25 cellular contexts compared by ENCODE assay signal in the genomic region with DNA sequence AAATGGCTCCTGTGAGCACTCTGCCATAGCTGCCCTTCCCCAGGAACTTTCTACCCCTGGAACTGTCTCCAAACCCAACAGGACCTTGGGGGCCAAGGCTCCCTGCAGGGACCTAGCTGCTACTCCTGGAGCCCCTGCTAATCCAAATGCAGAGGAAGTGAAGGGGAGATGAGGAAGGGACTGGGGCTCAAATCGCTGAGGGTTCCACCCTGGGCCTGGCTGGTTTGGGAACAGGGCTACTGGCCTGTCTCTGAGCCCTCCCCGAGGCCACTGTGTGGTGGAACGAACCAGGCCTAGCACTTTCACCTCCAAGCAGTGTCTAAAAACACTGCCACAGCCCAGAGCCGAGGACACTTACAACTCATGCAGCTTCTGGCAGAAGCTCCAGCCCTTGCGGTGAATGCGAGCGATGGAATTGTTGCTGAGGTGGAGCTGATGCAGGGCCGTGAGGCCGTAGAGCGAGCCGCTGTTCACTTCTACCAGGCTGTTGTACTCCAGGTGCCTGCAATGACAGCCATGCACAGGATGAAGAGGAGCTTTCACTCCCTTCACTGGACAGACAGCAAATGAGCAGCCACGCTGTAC.
A peak's percentile ranks its signal among the peaks of the same experiment; 100 is the strongest.
DNase-seq lines count a peak whose midpoint lies in the region; ATAC-seq, FAIRE-seq and TF ChIP-seq lines count a peak whose summit lies in the region.
"Had no signal": no experiment of that assay in that cellular context is flagged by ENCODE, and none has a peak within 500 bp of the region (broad histone marks: within the 10 kb centered on the region; RNA-seq: fewer than 3 reads in every experiment).

No MANE protein-coding gene starts in this region.

- DNase-seq in activated T-cell treated with anti-CD3 and anti-CD28 coated beads, Interleukin-2, amount 50 U/mL, for 24 hours: no peak
- no peak for DNase-seq in activated T-cell treated with anti-CD3 and anti-CD28 coated beads, Interleukin-2, amount 50 U/mL, for 48 hours
- DNase-seq in left lobe of liver (ENCODE audit: low spot score) (peak; percentile 29), substantia nigra (lab: John Stamatoyannopoulos, UW) (no peak), Kasumi-1 (lab: John Stamatoyannopoulos, UW) (no peak), RCC 7860 (ENCODE audit: low spot score) (no peak)
- DNase-seq: activated B cell treated with CpG ODN at 0.5 μM for 24 hours; activated effector memory CD4-positive, alpha-beta T cell treated with anti-CD3 and anti-CD28 coated beads, Interleukin-2, amount 50 U/mL, for 16 hours; activated naive CD8-positive, alpha-beta T cell treated with anti-CD3 and anti-CD28 coated beads, Interleukin-2, amount 10 ng/mL, durations not matched to agents 7 days and 5 days; CD4-positive, alpha-beta T cell; EL; esophagus squamous epithelium; kidney; mammary epithelial cell; naive B cell; NCI-H1048; NCI-H187 treated with DMSO at 0.1 percent for 48 hours; NCI-H2227 treated with DMSO at 0.1 percent for 48 hours; NCI-H69; stimulated activated naive CD8-positive, alpha-beta T cell treated with anti-CD3 and anti-CD28 coated beads, Interleukin-15, Interleukin-2, amounts not matched to agents 100 U/mL and 50 U/mL, for 24 hours had no signal

- TF ChIP-seq CTCF in brain (conservative IDR thresholded peaks at IDR 0.05): no peak

- H3K36me3 Mint-ChIP-seq in activated T-cell treated with anti-CD3 and anti-CD28 coated beads, Interleukin-2, amount 50 U/mL, for 24 hours (ENCODE audit: low read depth): peaks cover 93% of the 10 kb centered on the region
- H3K36me3 Mint-ChIP-seq in brain: peaks cover 84% of the 10 kb centered on the region

- no peak for FAIRE-seq in RCC 7860 (lab: Jason Lieb, UNC)
- FAIRE-seq: frontal cortex, GM12892, kidney had no signal

- peak overlapping the region; percentile 16 for H3K27ac ChIP-seq in substantia nigra (ENCODE audit: low read depth, low read length, poor library complexity, severe bottlenecking)
- H3K27ac ChIP-seq: 22Rv1, esophagus squamous epithelium had no signal

- H3K27me3 Mint-ChIP-seq in activated T-cell treated with anti-CD3 and anti-CD28 coated beads, Interleukin-2, amount 50 U/mL, for 24 hours: no peaks in the 10 kb centered on the region
- H3K27me3 Mint-ChIP-seq in brain: no peaks in the 10 kb centered on the region
- H3K27me3 Mint-ChIP-seq: activated B cell treated with CpG ODN at 0.5 μM for 24 hours; activated naive CD8-positive, alpha-beta T cell treated with anti-CD3 and anti-CD28 coated beads, Interleukin-2, amount 10 ng/mL, durations not matched to agents 7 days and 5 days; CD4-positive, alpha-beta T cell; naive B cell had no signal

- H3K9me3 Mint-ChIP-seq in activated T-cell treated with anti-CD3 and anti-CD28 coated beads, Interleukin-2, amount 50 U/mL, for 24 hours: no peaks in the 10 kb centered on the region
- no peaks in the 10 kb centered on the region for H3K9me3 Mint-ChIP-seq in brain
- H3K9me3 Mint-ChIP-seq: activated B cell treated with CpG ODN at 0.5 μM for 24 hours; activated naive CD8-positive, alpha-beta T cell treated with anti-CD3 and anti-CD28 coated beads, Interleukin-2, amount 10 ng/mL, durations not matched to agents 7 days and 5 days; CD4-positive, alpha-beta T cell; naive B cell had no signal

- H3K4me3 Mint-ChIP-seq in activated T-cell treated with anti-CD3 and anti-CD28 coated beads, Interleukin-2, amount 50 U/mL, for 24 hours: no peak overlapping the region
- H3K4me3 Mint-ChIP-seq in brain: no peak overlapping the region
- H3K4me3 Mint-ChIP-seq: activated B cell treated with CpG ODN at 0.5 μM for 24 hours; activated naive CD8-positive, alpha-beta T cell treated with anti-CD3 and anti-CD28 coated beads, Interleukin-2, amount 10 ng/mL, durations not matched to agents 7 days and 5 days; CD4-positive, alpha-beta T cell; naive B cell had no signal

- peak overlapping the region; percentile 30 for H3K27ac Mint-ChIP-seq in activated T-cell treated with anti-CD3 and anti-CD28 coated beads, Interleukin-2, amount 50 U/mL, for 24 hours
- H3K27ac Mint-ChIP-seq in brain: peak overlapping the region in 4 of 5 experiments; percentile 11 to 80 (median 62)
- H3K27ac Mint-ChIP-seq: activated B cell treated with CpG ODN at 0.5 μM for 24 hours; CD4-positive, alpha-beta T cell had no signal

- peaks cover 13% of the 10 kb centered on the region for H3K4me1 Mint-ChIP-seq in activated T-cell treated with anti-CD3 and anti-CD28 coated beads, Interleukin-2, amount 50 U/mL, for 24 hours (ENCODE audit: low read depth)
- H3K4me1 Mint-ChIP-seq in brain: peaks cover 63% of the 10 kb centered on the region

- ATAC-seq in left lobe of liver: no peak
- ATAC-seq in HG03196 (IDR thresholded peaks at IDR 0.05; ENCODE audit: unreplicated experiment): no peak
- ATAC-seq: stimulated activated naive CD8-positive, alpha-beta T cell treated with anti-CD3 and anti-CD28 coated beads, Interleukin-15, Interleukin-2, amounts not matched to agents 100 U/mL and 50 U/mL, for 24 hours had no signal
